In genomic region chr22:30408388-30409101, GRCh38 we compare ENCODE assay signal across 12 cellular contexts. TPM values are rescaled to one million over a fixed set of nuclear protein-coding genes. Genes with fewer than 3 reads are reported as not detected.
DNase-seq lines count a peak whose midpoint lies in the region; ATAC-seq and TF ChIP-seq lines count a peak whose summit lies in the region.
"Had no signal": no experiment of that assay in that cellular context is flagged by ENCODE, and none has a peak within 500 bp of the region (broad histone marks: within the 10 kb centered on the region; RNA-seq: fewer than 3 reads in every experiment).

No MANE protein-coding gene starts in this region.

- intact Hi-C loops in OCI-LY7 (cut with micrococcal nuclease; ENCODE audit: unreplicated experiment): no loop called here

- DNase-seq in GDM1 (lab: John Stamatoyannopoulos, UW) (peak; percentile 44), RKO (ENCODE audit: low spot score) (peak; percentile 59), dermis blood vessel endothelial cell (peak; percentile 54), osteocyte (ENCODE audit: extremely low spot score, unreplicated experiment) (no peak), OCI-LY7 (ENCODE audit: low spot score) (no peak), WERI-Rb-1 (no peak), CD1c-positive myeloid dendritic cell (ENCODE audit: extremely low spot score) (no peak)
- DNase-seq: activated CD4-positive, alpha-beta T cell treated with anti-CD3 and anti-CD28 coated beads for 48 hours; adrenal gland; DND-41; left ventricle myocardium inferior had no signal

- H3K4me1 ChIP-seq in OCI-LY7 (ENCODE audit: insufficient read depth, low read length, poor library complexity, severe bottlenecking): no peaks in the 10 kb centered on the region
- H3K4me1 ChIP-seq: adrenal gland, left ventricle myocardium inferior had no signal

- peak overlapping the region; percentile 84 for H3K27ac Mint-ChIP-seq in osteocyte (ENCODE audit: unreplicated experiment)

- H3K9me3 ChIP-seq in OCI-LY7 (ENCODE audit: low read length) (no peaks in the 10 kb centered on the region), WERI-Rb-1 (ENCODE audit: severe bottlenecking) (no peaks in the 10 kb centered on the region)
- H3K9me3 ChIP-seq: adrenal gland, left ventricle myocardium inferior had no signal

- H3K9me2 ChIP-seq in OCI-LY7 (ENCODE audit: insufficient read depth, low read length): no peaks in the 10 kb centered on the region

- H3K4me3 ChIP-seq in OCI-LY7 (ENCODE audit: low read depth, low read length, poor library complexity, severe bottlenecking) (no peak overlapping the region), WERI-Rb-1 (ENCODE audit: low read depth, low read length) (no peak overlapping the region)
- H3K4me3 ChIP-seq: adrenal gland, left ventricle myocardium inferior had no signal

- no TSS peak for BruUV-seq in OCI-LY7 (replicated peaks; lab: Mats Ljungman, UMichigan)

- no peak for ATAC-seq in HG03460 (IDR thresholded peaks at IDR 0.05; ENCODE audit: unreplicated experiment)

- H3K36me3 ChIP-seq in OCI-LY7 (ENCODE audit: insufficient read depth, low read length) (no peaks in the 10 kb centered on the region), WERI-Rb-1 (peaks cover 39% of the 10 kb centered on the region)
- H3K36me3 ChIP-seq: adrenal gland had no signal

- no peak overlapping the region for H3K4me2 ChIP-seq in OCI-LY7 (ENCODE audit: low read length)

- no peak overlapping the region for H3K4me3 Mint-ChIP-seq in osteocyte (ENCODE audit: unreplicated experiment)

- H3K79me2 ChIP-seq in OCI-LY7 (ENCODE audit: insufficient read depth, low read depth, low read length): no peaks in the 10 kb centered on the region

- TF ChIP-seq CTCF in osteocyte (IDR thresholded peaks at IDR 0.05) (no peak), OCI-LY7 (conservative IDR thresholded peaks at IDR 0.05; ENCODE audit: low read length) (no peak), WERI-Rb-1 (IDR thresholded peaks at IDR 0.05; ENCODE audit: low read depth, low read length) (no peak)

- no peaks in the 10 kb centered on the region for H4K20me1 ChIP-seq in OCI-LY7 (ENCODE audit: insufficient read depth, low read length)

- H2AFZ ChIP-seq in OCI-LY7 (ENCODE audit: low read length): no peak overlapping the region

- no peaks in the 10 kb centered on the region for H3K9me3 Mint-ChIP-seq in osteocyte (ENCODE audit: unreplicated experiment)

- H3K27ac ChIP-seq in OCI-LY7 (ENCODE audit: low read depth, low read length, poor library complexity, severe bottlenecking) (no peak overlapping the region), WERI-Rb-1 (no peak overlapping the region)
- H3K27ac ChIP-seq: adrenal gland, left ventricle myocardium inferior had no signal

- peaks cover 33% of the 10 kb centered on the region for H3K36me3 Mint-ChIP-seq in osteocyte (ENCODE audit: unreplicated experiment)

- H3K27me3 ChIP-seq in WERI-Rb-1 (ENCODE audit: insufficient read depth, low read depth, severe bottlenecking): no peaks in the 10 kb centered on the region
- H3K27me3 ChIP-seq: adrenal gland had no signal

- H3K27me3 Mint-ChIP-seq in osteocyte (ENCODE audit: unreplicated experiment): no peaks in the 10 kb centered on the region

- peaks cover 15% of the 10 kb centered on the region for H3K4me1 Mint-ChIP-seq in osteocyte (ENCODE audit: unreplicated experiment)

- POLR2A ChIA-PET in OCI-LY7 (lab: Charles Lee): interaction anchor here (0.6 kb wide), 1 partner anchor 25 kb away, joined by 3 read pairs; no protein-coding TSS in a partner anchor

- CTCF ChIA-PET in OCI-LY7 (lab: Charles Lee; ENCODE audit: unreplicated experiment): no interaction called here

RNA-seq across cellular contexts. Expression of gene SEC14L2, which starts 11.7 kb away (rescaled TPM):
- 16.2 and 17.0 TPM in 2 replicates for total RNA-seq in dermis blood vessel endothelial cell
- 14.9 and 19.0 TPM in 2 replicates for total RNA-seq in osteocyte
- 0.22 and 0.31 TPM in 2 replicates for total RNA-seq in OCI-LY7 (2014; rRNA removed; shearing (Covaris generic))
- total RNA-seq in OCI-LY7 (2022): 0.11 and 0.18 TPM in 2 replicates

RNA-seq across cellular contexts. Expression of gene MTFP1, which starts 17.0 kb away (rescaled TPM):
- 31.7 and 36.8 TPM in 2 replicates for total RNA-seq in dermis blood vessel endothelial cell
- total RNA-seq in osteocyte: 8.4 and 10.5 TPM in 2 replicates
- 70.5 and 81.9 TPM in 2 replicates for total RNA-seq in OCI-LY7 (2014; rRNA removed; shearing (Covaris generic))
- total RNA-seq in OCI-LY7 (2022): 63.6 and 83.2 TPM in 2 replicates

RNA-seq across cellular contexts. Expression of gene RNF215, which starts 21.3 kb away (rescaled TPM):
- total RNA-seq in dermis blood vessel endothelial cell (15.1 and 29.3 TPM in 2 replicates), osteocyte (36.1 and 36.6 TPM in 2 replicates), OCI-LY7 (2022) (12.3 and 13.8 TPM in 2 replicates)
- 6.9 and 8.0 TPM in 2 replicates for total RNA-seq in OCI-LY7 (2014; rRNA removed; shearing (Covaris generic))

RNA-seq across cellular contexts. Expression of gene CCDC157, which starts 51.7 kb away (rescaled TPM):
- total RNA-seq in dermis blood vessel endothelial cell (1.5 and 2.2 TPM in 2 replicates), osteocyte (2.9 and 3.7 TPM in 2 replicates), OCI-LY7 (2022) (3.1 and 3.3 TPM in 2 replicates)
- 3.4 and 4.7 TPM in 2 replicates for total RNA-seq in OCI-LY7 (2014; rRNA removed; shearing (Covaris generic))

RNA-seq across cellular contexts. Expression of gene SF3A1, which starts 51.9 kb away (rescaled TPM):
- 17.5 and 34.9 TPM in 2 replicates for total RNA-seq in dermis blood vessel endothelial cell
- total RNA-seq in osteocyte: 170 and 187 TPM in 2 replicates
- 44.9 and 71.8 TPM in 2 replicates for total RNA-seq in OCI-LY7 (2014; rRNA removed; shearing (Covaris generic))
- 199 and 200 TPM in 2 replicates for total RNA-seq in OCI-LY7 (2022)

Comparison
In these comparisons a context has a peak if more than half of its experiments do, and no peak if none do; other contexts are left out.
1. DNase-seq: peak in GDM1 (single experiment), RKO (single experiment) and dermis blood vessel endothelial cell (single experiment); none in osteocyte (single experiment), OCI-LY7 (single experiment), WERI-Rb-1 (single experiment) and CD1c-positive myeloid dendritic cell (single experiment).
2. RNA of gene SEC14L2, which starts 11.7 kb away (total RNA-seq): 16.2 to 17.0 TPM in dermis blood vessel endothelial cell and 14.9 to 19.0 TPM in osteocyte; 0.11 to 0.31 TPM in OCI-LY7; every median in the first group is over 10 times any median in the second.